19 cellular contexts compared by ENCODE assay signal in genomic region chr11:95327273-95327948, GRCh38.
"Had no signal": no experiment of that assay in that cellular context is flagged by ENCODE, and none has a peak within 500 bp of the region (broad histone marks: within the 10 kb centered on the region; RNA-seq: fewer than 3 reads in every experiment).

No MANE protein-coding gene starts in this region.

- H3K27me3 Mint-ChIP-seq: naive thymus-derived CD8-positive, alpha-beta T cell; stimulated activated memory B cell treated with anti-CD40 and anti-IgM and Interleukin-4, amounts not matched to agents 10 μg/mL and 1 μg/mL and 100 μg/mL, for 72 hours had no signal

- H3K4me3 Mint-ChIP-seq: activated CD4-positive, alpha-beta T cell treated with anti-CD3 and anti-CD28 coated beads, Interleukin-2, amount 10 ng/mL, durations not matched to agents 7 days and 5 days; activated T-cell treated with anti-CD3 and anti-CD28 coated beads, Interleukin-2, amount 50 U/mL, for 4 hours; immature natural killer cell; naive thymus-derived CD8-positive, alpha-beta T cell; stimulated activated memory B cell treated with anti-CD40 and anti-IgM and Interleukin-4, amounts not matched to agents 10 μg/mL and 1 μg/mL and 100 μg/mL, for 72 hours; T-helper 1 cell treated with Interleukin-12 subunit alpha and Interleukin-12 subunit beta and Interleukin-4 antibody, amounts not matched to agents 30 μg/mL and 1 μg/mL, for 36 hours had no signal

- H3K9me3 Mint-ChIP-seq: activated T-cell treated with anti-CD3 and anti-CD28 coated beads, Interleukin-2, amount 50 U/mL, for 4 hours; immature natural killer cell; stimulated activated memory B cell treated with anti-CD40 and anti-IgM and Interleukin-4, amounts not matched to agents 10 μg/mL and 1 μg/mL and 100 μg/mL, for 72 hours; T-helper 1 cell treated with Interleukin-12 subunit alpha and Interleukin-12 subunit beta and Interleukin-4 antibody, amounts not matched to agents 30 μg/mL and 1 μg/mL, for 36 hours had no signal

- H3K27me3 ChIP-seq: esophagus squamous epithelium, ovary, spleen, thyroid gland had no signal

- H3K4me1 Mint-ChIP-seq: immature natural killer cell had no signal

- H3K4me3 ChIP-seq: esophagus squamous epithelium, ovary, spleen, thyroid gland had no signal

- DNase-seq: activated CD4-positive, alpha-beta T cell treated with anti-CD3 and anti-CD28 coated beads, Interleukin-2, amount 10 ng/mL, durations not matched to agents 7 days and 5 days; activated CD8-positive, alpha-beta memory T cell treated with anti-CD3 and anti-CD28 coated beads, Interleukin-2, amount 50 U/mL, for 4 hours; activated effector memory CD4-positive, alpha-beta T cell treated with Interleukin-2 at 50 U/mL for 16 hours; activated naive CD4-positive, alpha-beta T cell treated with anti-CD3 and anti-CD28 coated beads, Interleukin-2, amount 50 U/mL, for 16 hours; activated T-cell treated with anti-CD3 and anti-CD28 coated beads, Interleukin-2, amount 50 U/mL, for 4 hours; aorta; effector CD4-positive, alpha-beta T cell; esophagus squamous epithelium; immature natural killer cell; naive thymus-derived CD8-positive, alpha-beta T cell; ovary; retina; spleen; stimulated activated CD4-positive, alpha-beta T cell treated with anti-CD3 and anti-CD28 coated beads, Interleukin-4, amount 100 ng/mL, for 4 hours; thyroid gland had no signal

- H3K27ac ChIP-seq: ovary, spleen, thyroid gland had no signal

- H3K36me3 Mint-ChIP-seq: immature natural killer cell; naive thymus-derived CD8-positive, alpha-beta T cell; stimulated activated memory B cell treated with anti-CD40 and anti-IgM and Interleukin-4, amounts not matched to agents 10 μg/mL and 1 μg/mL and 100 μg/mL, for 72 hours had no signal

- ATAC-seq: activated CD4-positive, CD25-positive, alpha-beta regulatory T cell treated with anti-CD3 and anti-CD28 coated beads, Interleukin-2, amount 50 U/mL, for 24 hours; activated T-cell treated with anti-CD3 and anti-CD28 coated beads, Interleukin-2, amount 50 U/mL, for 4 hours; naive thymus-derived CD8-positive, alpha-beta T cell; stimulated activated memory B cell treated with anti-CD40 and anti-IgM and Interleukin-4, amounts not matched to agents 10 μg/mL and 1 μg/mL and 100 μg/mL, for 72 hours had no signal

- H3K4me1 ChIP-seq: spleen had no signal

- H3K36me3 ChIP-seq: esophagus squamous epithelium, ovary, spleen, thyroid gland had no signal

- H3K27ac Mint-ChIP-seq: activated CD4-positive, alpha-beta T cell treated with anti-CD3 and anti-CD28 coated beads, Interleukin-2, amount 10 ng/mL, durations not matched to agents 7 days and 5 days; immature natural killer cell; T-helper 1 cell treated with Interleukin-12 subunit alpha and Interleukin-12 subunit beta and Interleukin-4 antibody, amounts not matched to agents 30 μg/mL and 1 μg/mL, for 36 hours had no signal

- FAIRE-seq: urothelium cell line had no signal

- H3K9me3 ChIP-seq: esophagus squamous epithelium, ovary, spleen, thyroid gland had no signal
